17 cellular contexts compared by ENCODE assay signal in the genomic region with DNA sequence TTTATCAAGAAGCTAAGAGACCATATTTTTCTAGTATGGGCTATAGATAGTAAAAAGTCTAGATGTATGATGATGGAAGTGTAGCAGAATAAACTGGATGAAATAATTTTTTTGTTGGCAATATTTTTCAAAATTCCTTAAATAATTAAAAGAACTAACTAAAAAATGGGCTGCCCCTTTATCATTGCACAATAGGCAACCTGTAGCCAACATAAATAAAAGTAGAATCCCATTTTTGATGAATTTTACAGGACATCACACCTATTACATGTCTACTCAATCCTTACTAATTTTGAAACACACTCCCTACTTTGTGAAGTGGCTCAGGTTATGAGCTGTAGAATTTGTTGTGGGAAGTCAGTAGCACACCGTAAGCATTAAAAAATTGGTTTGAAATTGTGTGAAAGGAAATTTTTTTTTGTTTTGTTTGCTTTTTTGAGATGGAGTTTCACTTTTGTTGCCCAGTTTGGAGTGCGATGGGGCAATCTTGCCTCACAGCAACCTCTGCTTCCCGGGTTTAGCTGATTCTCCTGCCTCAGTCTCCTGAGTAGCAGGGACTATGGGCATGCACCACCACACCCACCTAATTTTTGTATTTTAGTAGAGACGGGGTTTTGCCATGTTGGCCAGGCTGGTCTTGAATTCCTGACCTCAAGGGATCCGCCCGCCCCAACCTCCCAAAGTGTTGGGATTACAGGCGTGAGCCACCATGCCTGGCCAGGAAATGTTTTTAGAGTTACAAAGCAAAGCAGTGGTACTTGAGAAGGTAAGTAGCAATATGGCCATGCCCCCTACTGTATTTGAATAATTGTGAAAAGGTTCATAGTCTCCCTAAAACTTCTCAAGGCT. TPM values are rescaled to one million over a fixed set of nuclear protein-coding genes. Genes with fewer than 3 reads are reported as not detected.
A peak's percentile ranks its signal among the peaks of the same experiment; 100 is the strongest.
DNase-seq lines count a peak whose midpoint lies in the region; ATAC-seq, FAIRE-seq and TF ChIP-seq lines count a peak whose summit lies in the region.
"Had no signal": no experiment of that assay in that cellular context is flagged by ENCODE, and none has a peak within 500 bp of the region (broad histone marks: within the 10 kb centered on the region; RNA-seq: fewer than 3 reads in every experiment).

No MANE protein-coding gene starts in this region.

- no peak overlapping the region for H2BK15ac ChIP-seq in IMR-90 (ENCODE audit: low read depth, low read length)

- peaks cover 4% of the 10 kb centered on the region; the same call in 1 of the 2 replicates for H4K20me1 ChIP-seq in IMR-90 (ENCODE audit: insufficient read depth, low read length)

- no peak overlapping the region for H2AFZ ChIP-seq in IMR-90 (replicated peaks; ENCODE audit: low read length, poor library complexity)

- dilution Hi-C loops in IMR-90 (cut with HindIII; ENCODE audit: low sequenced_read_pairs, unreplicated experiment) = no loop called here

- no peak overlapping the region for H3K4me2 ChIP-seq in IMR-90 (ENCODE audit: low read depth, low read length)

- H3K56ac ChIP-seq in IMR-90 (ENCODE audit: extremely low read depth, insufficient read depth, low read length) = no peak overlapping the region

- H2BK120ac ChIP-seq in IMR-90 (ENCODE audit: low read depth, low read length) = no peak overlapping the region

- intact Hi-C loops in IMR-90 (cut with micrococcal nuclease) (no loop called here), esophagus squamous epithelium (cut with DNase I) (no loop called here), pancreas (cut with DNase I) (no loop called here)

- no peak overlapping the region for H4K5ac ChIP-seq in IMR-90 (ENCODE audit: low read depth, low read length)

- H2BK5ac ChIP-seq in IMR-90 (ENCODE audit: low read depth, low read length, poor library complexity, severe bottlenecking) = no peak overlapping the region

- FAIRE-seq in GM19239 (lab: Jason Lieb, UNC) = peak; percentile 68
- no peak for FAIRE-seq in pancreas (lab: Jason Lieb, UNC)

- no peak for TF ChIP-seq POLR2A in IMR-90 (IDR thresholded peaks at IDR 0.05; ENCODE audit: low read depth, low read length)
- no peak for TF ChIP-seq POLR2A in esophagus squamous epithelium (IDR thresholded peaks at IDR 0.05)
- no peak for TF ChIP-seq POLR2A in suprapubic skin (IDR thresholded peaks at IDR 0.05)
- TF ChIP-seq POLR2A in Peyer's patch (IDR thresholded peaks at IDR 0.05) = no peak

- peaks cover 14 to 65% of the 10 kb centered on the region in 2 experiments; a peak in 3 of 4 replicates for H3K79me1 ChIP-seq in IMR-90 (ENCODE audit: low read depth in 1 of 2, low read length in 2 of 2)

- no peak for TF ChIP-seq EP300 in suprapubic skin (IDR thresholded peaks at IDR 0.05)

- H2BK20ac ChIP-seq in IMR-90 (ENCODE audit: low read depth, low read length) = no peak overlapping the region

- TF ChIP-seq RAD21 in IMR-90 (IDR thresholded peaks at IDR 0.05; ENCODE audit: low read length) = no peak

- H3K18ac ChIP-seq in IMR-90 (ENCODE audit: low read depth, low read length) = no peak overlapping the region

- H3K27ac ChIP-seq in IMR-90 (ENCODE audit: insufficient read depth, low read length) = no peak overlapping the region
- H3K27ac ChIP-seq in esophagus squamous epithelium = peak overlapping the region; percentile 37 to 78 (median 54)
- peak overlapping the region; percentile 65 for H3K27ac ChIP-seq in suprapubic skin
- no peak overlapping the region for H3K27ac ChIP-seq in pancreas
- H3K27ac ChIP-seq in Peyer's patch = peak overlapping the region in 1 of 4 donors; percentile 59
- H3K27ac ChIP-seq: C4-2B, gastroesophageal sphincter had no signal

- H3K36me3 ChIP-seq in IMR-90 (ENCODE audit: control insufficient read depth, insufficient read depth, low read length) (no peaks in the 10 kb centered on the region), esophagus squamous epithelium (no peaks in the 10 kb centered on the region), suprapubic skin (no peaks in the 10 kb centered on the region), pancreas (no peaks in the 10 kb centered on the region), Peyer's patch (no peaks in the 10 kb centered on the region)
- H3K36me3 ChIP-seq: gastroesophageal sphincter had no signal

- no peak overlapping the region for H4K8ac ChIP-seq in IMR-90 (ENCODE audit: low read depth in 2 of 2, low read length in 2 of 2)

- TF ChIP-seq CTCF in IMR-90 (conservative IDR thresholded peaks at IDR 0.05; ENCODE audit: low read depth, low read length) = no peak
- TF ChIP-seq CTCF in esophagus squamous epithelium (IDR thresholded peaks at IDR 0.05) = no peak
- TF ChIP-seq CTCF in suprapubic skin (IDR thresholded peaks at IDR 0.05) = no peak
- TF ChIP-seq CTCF in pancreas (IDR thresholded peaks at IDR 0.05) = no peak
- TF ChIP-seq CTCF in Peyer's patch (IDR thresholded peaks at IDR 0.05) = no peak

- in situ Hi-C loops in IMR-90 (cut with MboI; ENCODE audit: low sequenced_read_pairs) = no loop called here

- no peak overlapping the region for H3K23ac ChIP-seq in IMR-90 (ENCODE audit: low read depth, low read length)

- no peak for ATAC-seq in IMR-90 (ENCODE audit: low read depth)
- no peak for ATAC-seq in pancreas
- ATAC-seq: gastroesophageal sphincter, PC-3 had no signal

- H3K14ac ChIP-seq in IMR-90 (replicated peaks; ENCODE audit: low read depth, low read length) = no peak overlapping the region

- no peak overlapping the region for H3K9ac ChIP-seq in IMR-90 (ENCODE audit: low read depth, low read length)

- BruUV-seq in IMR-90 (replicated peaks; lab: Mats Ljungman, UMichigan) = no TSS peak

- H2AK5ac ChIP-seq in IMR-90 (ENCODE audit: low read depth, low read length) = no peak overlapping the region

- no peak overlapping the region for H3K4ac ChIP-seq in IMR-90 (ENCODE audit: low read depth, low read length)

- H3K4me1 ChIP-seq in IMR-90 (ENCODE audit: control insufficient read depth, insufficient read depth, low read length) = no peaks in the 10 kb centered on the region
- H3K4me1 ChIP-seq in esophagus squamous epithelium = peaks cover 6 to 75% (median 10%) of the 10 kb centered on the region in 3 donors
- peaks cover 47% of the 10 kb centered on the region for H3K4me1 ChIP-seq in suprapubic skin
- peaks cover 4 to 45% (median 32%) of the 10 kb centered on the region in 3 donors for H3K4me1 ChIP-seq in pancreas
- peaks cover 0 to 12% (median 4%) of the 10 kb centered on the region in 4 donors for H3K4me1 ChIP-seq in Peyer's patch

- H3K9me3 ChIP-seq in IMR-90 (ENCODE audit: control insufficient read depth, insufficient read depth, low read length) = no peaks in the 10 kb centered on the region
- H3K9me3 ChIP-seq in esophagus squamous epithelium = no peaks in the 10 kb centered on the region
- no peaks in the 10 kb centered on the region for H3K9me3 ChIP-seq in suprapubic skin
- H3K9me3 ChIP-seq in pancreas = no peaks in the 10 kb centered on the region
- H3K9me3 ChIP-seq in Peyer's patch = no peaks in the 10 kb centered on the region
- H3K9me3 ChIP-seq: gastroesophageal sphincter, psoas muscle had no signal

- H2AK9ac ChIP-seq in IMR-90 (replicated peaks; ENCODE audit: low read depth, low read length, poor library complexity) = peak overlapping the region; percentile 35

- DNase-seq in GM19239 (ENCODE audit: insufficient read length, low spot score) = no peak
- DNase-seq in IMR-90 = no peak
- DNase-seq in esophagus squamous epithelium (lab: John Stamatoyannopoulos, UW) = no peak
- no peak for DNase-seq in suprapubic skin (ENCODE audit: low spot score in 2 of 2)
- no peak for DNase-seq in pancreas
- no peak for DNase-seq in Peyer's patch
- DNase-seq in HEK293T (ENCODE audit: extremely low spot score) = no peak
- DNase-seq: activated naive CD8-positive, alpha-beta T cell treated with anti-CD3 and anti-CD28 coated beads, Interleukin-2, amount 10 ng/mL, durations not matched to agents 7 days and 5 days; central memory CD4-positive, alpha-beta T cell; H9; islet precursor cell; NCI-H1092; NCI-H345; PC-3; psoas muscle had no signal

- no peak overlapping the region for H3K4me3 ChIP-seq in IMR-90 (ENCODE audit: insufficient read depth, low read depth, low read length)
- H3K4me3 ChIP-seq in esophagus squamous epithelium = peak overlapping the region in 1 of 4 donors; percentile 21
- H3K4me3 ChIP-seq in suprapubic skin = no peak overlapping the region
- no peak overlapping the region for H3K4me3 ChIP-seq in pancreas
- no peak overlapping the region for H3K4me3 ChIP-seq in Peyer's patch
- H3K4me3 ChIP-seq: gastroesophageal sphincter had no signal

- H3K27me3 ChIP-seq in IMR-90 (ENCODE audit: control insufficient read depth, insufficient read depth, low read length) (no peaks in the 10 kb centered on the region), esophagus squamous epithelium (no peaks in the 10 kb centered on the region), suprapubic skin (no peaks in the 10 kb centered on the region), pancreas (no peaks in the 10 kb centered on the region), Peyer's patch (no peaks in the 10 kb centered on the region)
- H3K27me3 ChIP-seq: gastroesophageal sphincter had no signal

- H4K91ac ChIP-seq in IMR-90 (ENCODE audit: insufficient read depth, low read depth, low read length) = no peak overlapping the region

- WGBS in IMR-90 (ENCODE audit: extremely low coverage in 2 of 2, insufficient read length in 1 of 2), 2 experiments = 100% methylated on average over 1 to 2 of the region's 7 CpGs
- WGBS in esophagus squamous epithelium, 2 donors = 66 to 71% methylated on average over 3 to 7 of the region's 7 CpGs
- 83% methylated on average over 7 of the region's 7 CpGs for WGBS in suprapubic skin
- WGBS in pancreas, 2 donors = 95% methylated on average over 7 of the region's 7 CpGs

- CTCF ChIA-PET in IMR-90 (lab: Yijun Ruan, JAX) (interaction anchor here (0.7 kb wide), 1 partner anchor 9 kb away, joined by 4 read pairs; a partner anchor contains a TSS), HEK293T (lab: Yijun Ruan, JAX) (no interaction called here)

- POLR2A ChIA-PET in IMR-90 (lab: Charles Lee; ENCODE audit: unreplicated experiment) = interaction anchor here (0.6 kb wide), 1 partner anchor 22 kb away, joined by 3 read pairs; no protein-coding TSS in a partner anchor
- POLR2A ChIA-PET in HEK293T (lab: Yijun Ruan, JAX) = interaction anchor here (0.7 kb wide), 1 partner anchor 9 kb away, joined by 4 read pairs; no protein-coding TSS in a partner anchor

- H3K9me1 ChIP-seq in IMR-90 (ENCODE audit: insufficient read depth, low read length) = peaks cover 14% of the 10 kb centered on the region

RNA-seq across cellular contexts. Expression of a gene that starts 8.9 kb away (rescaled TPM):
- 28.9 and 41.1 TPM in 2 replicates for total RNA-seq in IMR-90 (2012; rRNA removed)
- 19.6 and 20.3 TPM in 2 replicates for polyA plus RNA-seq in IMR-90 (2012; rRNA removed)
- 3.6 and 4.6 TPM in 2 replicates for polyA plus RNA-seq in IMR-90 (2012; cell fraction: cytosol; rRNA removed)
- polyA plus RNA-seq in IMR-90 (2012; cell fraction: nucleus; rRNA removed; ENCODE audit: low replicate concordance) = 18.9 and 93.0 TPM in 2 replicates
- 10 to 100 TPM; 30.4 to 63.9 (median 42.4) TPM for total RNA-seq in esophagus squamous epithelium
- total RNA-seq in suprapubic skin = 100 to 1,000 TPM in 1 of 4 donors, 10 to 100 TPM in 3; 53.2 to 155 (median 68.1) TPM
- 10 to 100 TPM; 18.3 to 42.1 (median 19.8) TPM for total RNA-seq in pancreas
- polyA plus RNA-seq in pancreas = 10 to 100 TPM; 23.2 to 31.8 TPM
- 100 to 1,000 TPM in 1 of 4 donors, 10 to 100 TPM in 3; 36.1 to 113 (median 47.1) TPM for total RNA-seq in Peyer's patch

RNA-seq across cellular contexts. Expression of a gene that starts 24.5 kb away (rescaled TPM):
- total RNA-seq in IMR-90 (2012; rRNA removed) = 14.9 and 26.1 TPM in 2 replicates
- polyA plus RNA-seq in IMR-90 (2012; rRNA removed) = 29.8 and 30.7 TPM in 2 replicates
- 9.5 and 9.7 TPM in 2 replicates for polyA plus RNA-seq in IMR-90 (2012; cell fraction: cytosol; rRNA removed)
- 3.2 and 7.0 TPM in 2 replicates for polyA plus RNA-seq in IMR-90 (2012; cell fraction: nucleus; rRNA removed; ENCODE audit: low replicate concordance)
- 10 to 100 TPM; 16.0 to 29.8 (median 24.4) TPM for total RNA-seq in esophagus squamous epithelium
- total RNA-seq in suprapubic skin = 10 to 100 TPM; 19.2 to 27.6 (median 22.6) TPM
- total RNA-seq in pancreas = 10 to 100 TPM in 3 of 6 donors, 1 to 10 TPM in 3; 6.5 to 12.2 (median 9.6) TPM
- polyA plus RNA-seq in pancreas = 10 to 100 TPM; 10.6 to 15.4 TPM
- total RNA-seq in Peyer's patch = 10 to 100 TPM; 13.3 to 37.1 (median 15.6) TPM

RNA-seq across cellular contexts. Expression of a gene that starts 46.5 kb away (rescaled TPM):
- 0.72 and 0.83 TPM in 2 replicates for total RNA-seq in IMR-90 (2012; rRNA removed)
- 0.49 and 0.86 TPM in 2 replicates for polyA plus RNA-seq in IMR-90 (2012; rRNA removed)
- polyA plus RNA-seq in IMR-90 (2012; cell fraction: cytosol; rRNA removed) = 0.12 and 1.0 TPM in 2 replicates
- 0.29 TPM in 1 of 2 replicates, not detected in the other for polyA plus RNA-seq in IMR-90 (2012; cell fraction: nucleus; rRNA removed; ENCODE audit: low replicate concordance)
- total RNA-seq in esophagus squamous epithelium = 100 to 1,000 TPM in 1 of 4 donors, 10 to 100 TPM in 1, 1 to 10 TPM in 1, not detected in 1; 2.0 to 138 (median 29.0) TPM
- 1 to 10 TPM in 2 of 4 donors, under 1 TPM in 1, not detected in 1; 0.68 to 8.4 (median 1.4) TPM for total RNA-seq in suprapubic skin
- 100 to 1,000 TPM in 1 of 6 donors, 10 to 100 TPM in 1, 1 to 10 TPM in 3, under 1 TPM in 1; 0.42 to 122 (median 5.9) TPM for total RNA-seq in pancreas
- polyA plus RNA-seq in pancreas = 1 to 10 TPM in 1 of 2 donors, under 1 TPM in 1; 0.38 to 2.0 TPM
- 100 to 1,000 TPM in 2 of 4 donors, 10 to 100 TPM in 2; 15.9 to 326 (median 89.6) TPM for total RNA-seq in Peyer's patch
- total RNA-seq: H9, PC-3 had no signal

Comparison
In these comparisons a context has a peak if more than half of its experiments do, and no peak if none do; other contexts are left out.
1. H3K27ac ChIP-seq: peak in esophagus squamous epithelium (4 of 4) and suprapubic skin (single experiment); none in IMR-90 (single experiment) and pancreas (0 of 4).